Comparison of ENCODE assay signal across 10 cellular contexts in the genomic region with DNA sequence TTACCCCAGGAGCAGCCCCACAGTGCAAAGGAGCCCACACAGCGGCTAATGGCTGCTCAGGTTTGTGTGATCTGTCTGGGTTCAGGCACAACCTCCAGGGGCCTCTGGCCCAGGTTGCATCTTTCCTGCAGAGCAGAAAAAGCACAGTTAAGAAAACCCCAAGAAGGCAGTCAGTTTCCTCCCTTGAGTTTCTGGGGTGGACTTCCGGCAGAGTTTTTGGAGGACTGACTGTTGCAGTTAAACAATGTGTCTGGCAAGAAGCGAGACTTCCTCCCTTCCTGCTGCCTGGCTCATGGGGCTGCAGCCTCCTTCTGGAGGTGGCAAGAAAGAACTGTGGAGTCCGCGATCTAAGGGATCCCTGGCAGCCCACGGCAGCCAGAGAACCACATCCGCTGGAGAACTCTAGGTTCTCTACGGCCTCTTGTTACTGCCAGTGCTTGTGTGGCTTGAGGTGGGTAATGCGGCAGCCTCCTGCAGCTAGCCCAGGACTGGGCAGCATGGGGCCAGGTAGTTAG.
A peak's percentile ranks its signal among the peaks of the same experiment; 100 is the strongest.
DNase-seq lines count a peak whose midpoint lies in the region; ATAC-seq, FAIRE-seq and TF ChIP-seq lines count a peak whose summit lies in the region.
"Had no signal": no experiment of that assay in that cellular context is flagged by ENCODE, and none has a peak within 500 bp of the region (broad histone marks: within the 10 kb centered on the region; RNA-seq: fewer than 3 reads in every experiment).

No MANE protein-coding gene starts in this region.

- H3K36me3 ChIP-seq in right lobe of liver (no peaks in the 10 kb centered on the region), mammary epithelial cell (ENCODE audit: insufficient read depth, low read length) (no peaks in the 10 kb centered on the region)
- H3K36me3 ChIP-seq: adrenal gland had no signal

- CTCF ChIA-PET in mammary epithelial cell (lab: Charles Lee; ENCODE audit: low non-redundant PET): interaction anchor here (0.7 kb wide), 1 partner anchor 420 kb away, joined by 3 read pairs; no protein-coding TSS in a partner anchor

- WGBS in right lobe of liver (ENCODE audit: insufficient coverage, low coverage, low lambda C conversion rate, missing lambda C conversion rate): 38% methylated on average over 2 of the region's 9 CpGs
- 86% methylated on average over 7 of the region's 9 CpGs for WGBS in mammary epithelial cell (ENCODE audit: low coverage, missing lambda C conversion rate)

- TF ChIP-seq POLR2A in GM12892 (IDR thresholded peaks at IDR 0.05; ENCODE audit: low read depth, low read length) (no peak), right lobe of liver (IDR thresholded peaks at IDR 0.05) (no peak)

- no peak overlapping the region for H3K9ac ChIP-seq in mammary epithelial cell (ENCODE audit: insufficient read depth, low read length)

- intact Hi-C loops in right lobe of liver (cut with DNase I) (no loop called here), mammary epithelial cell (cut with micrococcal nuclease) (no loop called here)

- dilution Hi-C loops in mammary epithelial cell (cut with HindIII; ENCODE audit: low sequenced_read_pairs): no loop called here

- DNase-seq in GM12892 (ENCODE audit: insufficient read length): no peak
- peak; percentile 29 for DNase-seq in T-helper 2 cell treated with Interferon-gamma antibody and Interleukin-4, amounts not matched to agents 5 μg/mL and 100 μg/mL, for 36 hours (ENCODE audit: low spot score)
- no peak for DNase-seq in right lobe of liver
- no peak for DNase-seq in cerebellar cortex (ENCODE audit: low spot score)
- no peak for DNase-seq in COLO668 (lab: John Stamatoyannopoulos, UW; ENCODE audit: unreplicated experiment)
- DNase-seq in mammary epithelial cell: no peak
- no peak for DNase-seq in osteocyte (ENCODE audit: extremely low spot score, unreplicated experiment)
- DNase-seq: adrenal gland had no signal

- H3K27ac ChIP-seq in right lobe of liver (no peak overlapping the region), mammary epithelial cell (ENCODE audit: insufficient read depth, low read depth, low read length) (no peak overlapping the region)
- H3K27ac ChIP-seq: adrenal gland, hepatocyte had no signal

- H4K20me1 ChIP-seq in mammary epithelial cell (ENCODE audit: insufficient read depth, low read length): no peaks in the 10 kb centered on the region

- no TSS peak for BruUV-seq in mammary epithelial cell (replicated peaks; lab: Mats Ljungman, UMichigan)

- H3K27ac Mint-ChIP-seq in T-helper 2 cell treated with Interferon-gamma antibody and Interleukin-4, amounts not matched to agents 5 μg/mL and 100 μg/mL, for 36 hours: peak overlapping the region; percentile 86
- H3K27ac Mint-ChIP-seq in osteocyte (ENCODE audit: unreplicated experiment): no peak overlapping the region

- in situ Hi-C loops in mammary epithelial cell (cut with MboI; ENCODE audit: low sequenced_read_pairs in 2 of 2): no loop called here

- H3K9me3 ChIP-seq in right lobe of liver (no peaks in the 10 kb centered on the region), mammary epithelial cell (replicated peaks; ENCODE audit: insufficient read depth, low read length) (no peaks in the 10 kb centered on the region)
- H3K9me3 ChIP-seq: adrenal gland had no signal

- H3K4me1 Mint-ChIP-seq in T-helper 2 cell treated with Interferon-gamma antibody and Interleukin-4, amounts not matched to agents 5 μg/mL and 100 μg/mL, for 36 hours (ENCODE audit: low read depth): peaks cover 24% of the 10 kb centered on the region
- no peaks in the 10 kb centered on the region for H3K4me1 Mint-ChIP-seq in osteocyte (ENCODE audit: unreplicated experiment)

- H3K27me3 Mint-ChIP-seq in T-helper 2 cell treated with Interferon-gamma antibody and Interleukin-4, amounts not matched to agents 5 μg/mL and 100 μg/mL, for 36 hours (ENCODE audit: low read depth): no peaks in the 10 kb centered on the region
- H3K27me3 Mint-ChIP-seq in osteocyte (ENCODE audit: unreplicated experiment): no peaks in the 10 kb centered on the region

- no peak overlapping the region for H3K4me3 ChIP-seq in right lobe of liver
- H3K4me3 ChIP-seq in mammary epithelial cell (replicated peaks in 1 of 3; ENCODE audit: insufficient read depth in 1 of 3, low read depth in 2 of 3, low read length in 3 of 3): no peak overlapping the region
- H3K4me3 ChIP-seq: adrenal gland, hepatocyte had no signal

- no peaks in the 10 kb centered on the region for H3K79me2 ChIP-seq in mammary epithelial cell (ENCODE audit: insufficient read depth, low read length)
- H3K79me2 ChIP-seq: hepatocyte had no signal

- H3K4me1 ChIP-seq in right lobe of liver: no peaks in the 10 kb centered on the region
- no peaks in the 10 kb centered on the region for H3K4me1 ChIP-seq in mammary epithelial cell (ENCODE audit: insufficient read depth, low read length)
- H3K4me1 ChIP-seq: adrenal gland had no signal

- TF ChIP-seq CTCF in right lobe of liver (IDR thresholded peaks at IDR 0.05): no peak
- no peak for TF ChIP-seq CTCF in mammary epithelial cell (conservative IDR thresholded peaks at IDR 0.05 in 1 of 2, IDR thresholded peaks at IDR 0.05 in 1 of 2; ENCODE audit: extremely low read depth in 1 of 2, insufficient read depth in 1 of 2, low read depth in 1 of 2, low read length in 2 of 2)
- TF ChIP-seq CTCF in osteocyte (IDR thresholded peaks at IDR 0.05): no peak

- H3K4me3 Mint-ChIP-seq in T-helper 2 cell treated with Interferon-gamma antibody and Interleukin-4, amounts not matched to agents 5 μg/mL and 100 μg/mL, for 36 hours: peak overlapping the region; percentile 80
- no peak overlapping the region for H3K4me3 Mint-ChIP-seq in osteocyte (ENCODE audit: unreplicated experiment)

- FAIRE-seq in GM12892 (lab: Jason Lieb, UNC): peak; percentile 91

- no peaks in the 10 kb centered on the region for H3K36me3 Mint-ChIP-seq in T-helper 2 cell treated with Interferon-gamma antibody and Interleukin-4, amounts not matched to agents 5 μg/mL and 100 μg/mL, for 36 hours (ENCODE audit: low read depth)
- no peaks in the 10 kb centered on the region for H3K36me3 Mint-ChIP-seq in osteocyte (ENCODE audit: unreplicated experiment)

- H3K9me3 Mint-ChIP-seq in T-helper 2 cell treated with Interferon-gamma antibody and Interleukin-4, amounts not matched to agents 5 μg/mL and 100 μg/mL, for 36 hours: no peaks in the 10 kb centered on the region
- H3K9me3 Mint-ChIP-seq in osteocyte (ENCODE audit: unreplicated experiment): no peaks in the 10 kb centered on the region

- H2AFZ ChIP-seq in mammary epithelial cell (ENCODE audit: low read depth, low read length): no peak overlapping the region
- H2AFZ ChIP-seq: hepatocyte had no signal

- H3K27me3 ChIP-seq in right lobe of liver (no peaks in the 10 kb centered on the region), mammary epithelial cell (ENCODE audit: insufficient read depth, low read length) (peaks cover 2% of the 10 kb centered on the region)
- H3K27me3 ChIP-seq: adrenal gland, hepatocyte had no signal

- peak; percentile 72 for ATAC-seq in GM21723 (IDR thresholded peaks at IDR 0.05; ENCODE audit: unreplicated experiment)
- peak; percentile 9 to 42 (median 36) for ATAC-seq in right lobe of liver

- no peak overlapping the region for H3K4me2 ChIP-seq in mammary epithelial cell (ENCODE audit: insufficient read depth, low read depth, low read length)
- H3K4me2 ChIP-seq: hepatocyte had no signal
